28 cellular contexts compared by ENCODE assay signal in the genomic region with DNA sequence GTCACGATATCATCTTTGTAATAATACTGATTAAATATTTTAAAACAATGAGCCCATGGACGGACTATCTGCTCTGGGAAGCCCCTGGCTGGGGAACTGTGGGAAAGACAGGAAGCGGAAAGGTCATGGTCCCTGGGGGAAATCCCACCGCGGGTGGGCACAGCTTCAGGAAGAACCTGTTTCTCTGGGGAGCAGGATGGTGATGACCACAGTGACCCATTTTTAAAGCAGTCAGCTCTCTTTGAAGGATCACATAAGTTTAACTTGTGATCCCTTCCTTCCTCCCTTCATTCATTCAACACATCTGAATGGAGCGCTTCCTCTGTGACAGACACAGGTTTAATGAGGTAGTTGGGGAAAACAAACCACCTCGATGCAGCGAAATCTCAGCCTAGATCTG.
DNase-seq lines count a peak whose midpoint lies in the region; ATAC-seq and TF ChIP-seq lines count a peak whose summit lies in the region.
"Had no signal": no experiment of that assay in that cellular context is flagged by ENCODE, and none has a peak within 500 bp of the region (broad histone marks: within the 10 kb centered on the region; RNA-seq: fewer than 3 reads in every experiment).

No MANE protein-coding gene starts in this region.

- TF ChIP-seq CTCF in left ventricle myocardium inferior (IDR thresholded peaks at IDR 0.05; ENCODE audit: borderline replicate concordance), result no peak
- no peak for TF ChIP-seq CTCF in brain microvascular endothelial cell (IDR thresholded peaks at IDR 0.05; ENCODE audit: low read depth, low read length, missing control alignments)
- no peak for TF ChIP-seq CTCF in upper lobe of right lung (IDR thresholded peaks at IDR 0.05)

- in situ Hi-C loops in brain microvascular endothelial cell (cut with HindIII; ENCODE audit: low pct_ligation_motif_present, low sequenced_read_pairs), result no loop called here

- H3K4me3 ChIP-seq in left ventricle myocardium inferior, result no peak overlapping the region
- H3K4me3 ChIP-seq in brain microvascular endothelial cell (ENCODE audit: low read depth, low read length), result no peak overlapping the region
- H3K4me3 ChIP-seq in upper lobe of right lung, result no peak overlapping the region
- H3K4me3 ChIP-seq: A549, gastroesophageal sphincter, GM12878, HAP-1, neural progenitor cell, PC-9, right atrium auricular region, smooth muscle cell, vagina had no signal

- H3K9me3 ChIP-seq in left ventricle myocardium inferior (replicated peaks), result no peaks in the 10 kb centered on the region
- H3K9me3 ChIP-seq in upper lobe of right lung, result no peaks in the 10 kb centered on the region
- H3K9me3 ChIP-seq: A549, gastroesophageal sphincter, HAP-1, right atrium auricular region, vagina had no signal

- H3K27ac ChIP-seq in left ventricle myocardium inferior (replicated peaks), result no peak overlapping the region
- H3K27ac ChIP-seq in brain microvascular endothelial cell, result peak overlapping the region; percentile 99
- H3K27ac ChIP-seq in upper lobe of right lung, result no peak overlapping the region
- H3K27ac ChIP-seq: neural progenitor cell, parathyroid adenoma, PC-9, right atrium auricular region, vagina had no signal

- DNase-seq in cardiac septum (ENCODE audit: low spot score) (peak; percentile 27), left ventricle myocardium inferior (no peak), brain microvascular endothelial cell (no peak), mesenteric fat pad (ENCODE audit: low spot score) (peak; percentile 39), upper lobe of right lung (peak; percentile 22), NCI-H345 (lab: John Stamatoyannopoulos, UW) (no peak)
- DNase-seq: activated CD4-positive, alpha-beta memory T cell treated with anti-CD3 and anti-CD28 coated beads for 36 hours; Karpas-422; NCI-H1417 treated with DMSO at 0.1 percent for 48 hours; NCI-H2029 treated with DMSO at 0.1 percent for 48 hours; NCI-H226; NCI-H69; PC-9; SHP77; stimulated activated naive CD4-positive, alpha-beta T cell treated with Interleukin-2 at 50 U/mL for 16 hours; T-helper 2 cell had no signal

- peaks cover 70% of the 10 kb centered on the region for H3K4me1 ChIP-seq in left ventricle myocardium inferior
- peaks cover 24% of the 10 kb centered on the region for H3K4me1 ChIP-seq in upper lobe of right lung

- H3K36me3 ChIP-seq in left ventricle myocardium inferior (no peaks in the 10 kb centered on the region), brain microvascular endothelial cell (replicated peaks) (no peaks in the 10 kb centered on the region), upper lobe of right lung (no peaks in the 10 kb centered on the region)
- H3K36me3 ChIP-seq: gastroesophageal sphincter, HAP-1, neural progenitor cell, right atrium auricular region, vagina had no signal

- intact Hi-C loops in cardiac septum (cut with DNase I) (no loop called here), left ventricle myocardium inferior (cut with micrococcal nuclease) (no loop called here), upper lobe of right lung (cut with DNase I) (no loop called here)

- ATAC-seq in upper lobe of right lung (no peak), HG03045 (IDR thresholded peaks at IDR 0.05; ENCODE audit: unreplicated experiment) (no peak), GM19023 (IDR thresholded peaks at IDR 0.05; ENCODE audit: unreplicated experiment) (no peak)
- ATAC-seq: A549; activated CD4-positive, CD25-positive, alpha-beta regulatory T cell treated with anti-CD3 and anti-CD28 coated beads, Interleukin-2, amount 50 U/mL, for 24 hours; gastroesophageal sphincter; GM12878 had no signal

- H3K27me3 ChIP-seq in left ventricle myocardium inferior (ENCODE audit: low read depth), result no peaks in the 10 kb centered on the region
- no peaks in the 10 kb centered on the region for H3K27me3 ChIP-seq in brain microvascular endothelial cell (replicated peaks)
- H3K27me3 ChIP-seq in upper lobe of right lung, result no peaks in the 10 kb centered on the region
- H3K27me3 ChIP-seq: gastroesophageal sphincter, neural progenitor cell, right atrium auricular region, vagina had no signal

Comparison
In these comparisons a context has a peak if more than half of its experiments do, and no peak if none do; other contexts are left out.
1. DNase-seq: peak in cardiac septum (single experiment), mesenteric fat pad (single experiment) and upper lobe of right lung (single experiment); none in left ventricle myocardium inferior (single experiment), brain microvascular endothelial cell (single experiment) and NCI-H345 (single experiment).